In genomic region chr18:63971320-63972071, GRCh38 we compare ENCODE assay signal across 8 cellular contexts. TPM values are rescaled to one million over a fixed set of nuclear protein-coding genes. Genes with fewer than 3 reads are reported as not detected.
DNase-seq lines count a peak whose midpoint lies in the region; ATAC-seq and TF ChIP-seq lines count a peak whose summit lies in the region.

No MANE protein-coding gene starts in this region.

- in situ Hi-C loops in GM23248 (cut with MboI) = no loop called here

- peak overlapping the region; percentile 79 for H2AFZ ChIP-seq in GM23248

- ATAC-seq in HG03571 (IDR thresholded peaks at IDR 0.05; ENCODE audit: unreplicated experiment) (no peak), HG03521 (IDR thresholded peaks at IDR 0.05; ENCODE audit: unreplicated experiment) (no peak)

- DNase-seq in GM23248 (peak; percentile 17), SK-N-MC (ENCODE audit: low read depth, low spot score) (no peak), fibroblast of pulmonary artery (ENCODE audit: low read depth) (no peak), retinal pigment epithelial cell (ENCODE audit: low read depth) (no peak), NAMALWA (ENCODE audit: low spot score) (no peak)
- DNase-seq in activated CD4-positive, alpha-beta T cell treated with anti-CD3 and anti-CD28 coated beads, Interleukin-2, amount 50 U/mL, for 1 hour = no peak

- H3K36me3 ChIP-seq in GM23248 (ENCODE audit: low read depth) (no peaks in the 10 kb centered on the region), SK-N-MC (ENCODE audit: insufficient read depth, low read length) (peaks cover 6% of the 10 kb centered on the region)

- no peaks in the 10 kb centered on the region for H3K9me2 ChIP-seq in GM23248 (ENCODE audit: insufficient read depth)

- H4K20me1 ChIP-seq in GM23248 (ENCODE audit: insufficient read depth) = no peaks in the 10 kb centered on the region

- TF ChIP-seq CTCF in fibroblast of pulmonary artery (IDR thresholded peaks at IDR 0.05; ENCODE audit: low read length, missing control alignments) (no peak), retinal pigment epithelial cell (conservative IDR thresholded peaks at IDR 0.05; ENCODE audit: low read depth, low read length) (no peak)

- peak overlapping the region; percentile 82 for H3K4me3 ChIP-seq in GM23248
- H3K4me3 ChIP-seq in SK-N-MC = peak overlapping the region; percentile 91
- peak overlapping the region; percentile 80 for H3K4me3 ChIP-seq in fibroblast of pulmonary artery (replicated peaks; ENCODE audit: low read depth, low read length)
- peak overlapping the region; percentile 76 for H3K4me3 ChIP-seq in retinal pigment epithelial cell (ENCODE audit: low read length)

- H3K27me3 ChIP-seq in GM23248 (replicated peaks; ENCODE audit: insufficient read depth) = no peaks in the 10 kb centered on the region

- H3K9me3 ChIP-seq in GM23248 (ENCODE audit: low read depth) (no peaks in the 10 kb centered on the region), SK-N-MC (ENCODE audit: low read depth, low read length) (no peaks in the 10 kb centered on the region)

- peak overlapping the region; percentile 92 for H3K27ac ChIP-seq in GM23248
- peak overlapping the region; percentile 99 for H3K27ac ChIP-seq in SK-N-MC

- H3F3A ChIP-seq in GM23248 (ENCODE audit: insufficient read depth) = peaks cover 29% of the 10 kb centered on the region

- 86 to 89% methylated on average over 13 of the region's 13 CpGs for WGBS in GM23248 (ENCODE audit: low coverage in 1 of 2, low lambda C conversion rate in 2 of 2, missing lambda C conversion rate in 2 of 2), 2 experiments

- H3K9ac ChIP-seq in GM23248 = peak overlapping the region; percentile 90
- peak overlapping the region; percentile 70 for H3K9ac ChIP-seq in SK-N-MC (ENCODE audit: insufficient read length)

- peak overlapping the region; percentile 84 for H3K4me2 ChIP-seq in GM23248 (ENCODE audit: unreplicated experiment)

- H3K79me2 ChIP-seq in GM23248 (ENCODE audit: insufficient read depth) = peaks cover 54% of the 10 kb centered on the region

- peaks cover 22% of the 10 kb centered on the region for H3K4me1 ChIP-seq in GM23248 (ENCODE audit: insufficient read depth)

RNA-seq across cellular contexts. Expression of gene SERPINB8, which starts 1.6 kb away (rescaled TPM):
- 21.2 and 25.3 TPM in 2 replicates for total RNA-seq in GM23248 (2014; rRNA removed; shearing (Covaris generic))
- polyA plus RNA-seq in GM23248 (2016; fragmentation: Nextera tagmentation; extraction: Ambion mirVana) = 57.3 and 61.7 TPM in 2 replicates

RNA-seq across cellular contexts. Expression of gene HMSD, which starts 22.4 kb away (rescaled TPM):
- total RNA-seq in GM23248 (2014; rRNA removed; shearing (Covaris generic)) = not detected in 2 replicates
- 0.83 TPM in 1 of 2 replicates, not detected in the other for polyA plus RNA-seq in GM23248 (2016; fragmentation: Nextera tagmentation; extraction: Ambion mirVana)
